In the genomic region with DNA sequence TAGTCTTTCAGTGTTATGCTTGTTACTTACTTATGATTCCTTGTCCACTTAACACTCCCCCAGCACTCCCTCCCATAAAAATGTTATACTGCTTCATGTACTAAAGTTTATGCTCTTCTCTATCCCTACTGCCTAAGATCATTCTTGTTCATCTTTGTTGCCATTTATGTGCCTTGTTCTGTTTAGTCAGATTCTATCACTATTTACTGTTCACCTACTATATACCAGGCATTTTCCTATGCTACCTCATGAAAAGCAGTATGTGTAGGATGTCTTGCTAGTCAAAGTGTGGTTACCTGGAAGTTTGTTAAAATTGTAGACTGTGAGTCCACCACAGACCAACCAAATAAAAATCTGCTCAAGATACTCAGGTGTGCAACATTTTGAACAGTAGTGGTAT, we compare ENCODE assay signal across 30 cellular contexts.
"Had no signal": no experiment of that assay in that cellular context is flagged by ENCODE, and none has a peak within 500 bp of the region (broad histone marks: within the 10 kb centered on the region; RNA-seq: fewer than 3 reads in every experiment).

No MANE protein-coding gene starts in this region.

- H3K9me3 ChIP-seq: gastrocnemius medialis, psoas muscle, tibial nerve had no signal

- H3K4me1 Mint-ChIP-seq: neural progenitor cell had no signal

- H3K4me3 ChIP-seq: coronary artery, dorsolateral prefrontal cortex, gastrocnemius medialis, hepatocyte, left ventricle myocardium inferior, lung, neural progenitor cell, psoas muscle, smooth muscle cell, tibial nerve had no signal

- H3K27ac Mint-ChIP-seq: natural killer cell; neural progenitor cell; stimulated activated memory B cell treated with anti-CD40 and anti-IgM and Interleukin-4, amounts not matched to agents 10 μg/mL and 1 μg/mL and 100 μg/mL, for 72 hours had no signal

- H3K4me3 Mint-ChIP-seq: activated naive CD8-positive, alpha-beta T cell treated with anti-CD3 and anti-CD28 coated beads, Interleukin-2, amount 10 ng/mL, durations not matched to agents 7 days and 5 days; natural killer cell; neural progenitor cell; stimulated activated memory B cell treated with anti-CD40 and anti-IgM and Interleukin-4, amounts not matched to agents 10 μg/mL and 1 μg/mL and 100 μg/mL, for 72 hours; T-helper 17 cell had no signal

- H3K4me1 ChIP-seq: gastrocnemius medialis, left ventricle myocardium inferior, neural progenitor cell, psoas muscle had no signal

- ATAC-seq: activated CD4-positive, CD25-positive, alpha-beta regulatory T cell treated with anti-CD3 and anti-CD28 coated beads, Interleukin-2, amount 50 U/mL, for 24 hours; gastrocnemius medialis; natural killer cell; psoas muscle; stimulated activated memory B cell treated with anti-CD40 and anti-IgM and Interleukin-4, amounts not matched to agents 10 μg/mL and 1 μg/mL and 100 μg/mL, for 72 hours; T-helper 17 cell had no signal

- H3K27me3 ChIP-seq: brain microvascular endothelial cell, dorsolateral prefrontal cortex, gastrocnemius medialis, hepatocyte, neural progenitor cell, tibial nerve had no signal

- H3K27ac ChIP-seq: brain microvascular endothelial cell, coronary artery, dorsolateral prefrontal cortex, gastrocnemius medialis, hepatocyte, left ventricle myocardium inferior, parathyroid adenoma, psoas muscle, tibial nerve, WERI-Rb-1 had no signal

- H3K27me3 Mint-ChIP-seq: activated naive CD8-positive, alpha-beta T cell treated with anti-CD3 and anti-CD28 coated beads, Interleukin-2, amount 10 ng/mL, durations not matched to agents 7 days and 5 days; stimulated activated memory B cell treated with anti-CD40 and anti-IgM and Interleukin-4, amounts not matched to agents 10 μg/mL and 1 μg/mL and 100 μg/mL, for 72 hours; T-helper 17 cell had no signal

- H3K9me3 Mint-ChIP-seq: activated naive CD8-positive, alpha-beta T cell treated with anti-CD3 and anti-CD28 coated beads, Interleukin-2, amount 10 ng/mL, durations not matched to agents 7 days and 5 days; natural killer cell; stimulated activated memory B cell treated with anti-CD40 and anti-IgM and Interleukin-4, amounts not matched to agents 10 μg/mL and 1 μg/mL and 100 μg/mL, for 72 hours had no signal

- DNase-seq: activated CD8-positive, alpha-beta memory T cell treated with anti-CD3 and anti-CD28 coated beads, Interleukin-2, amount 50 U/mL, for 48 hours; activated gamma-delta T cell; activated naive CD8-positive, alpha-beta T cell treated with anti-CD3 and anti-CD28 coated beads, Interleukin-2, amount 10 ng/mL, durations not matched to agents 7 days and 5 days; amniotic stem cell; brain microvascular endothelial cell; dorsolateral prefrontal cortex; effector memory CD4-positive, alpha-beta T cell; gastrocnemius medialis; glutamatergic neuron; islet precursor cell; left ventricle myocardium inferior; mesendoderm; natural killer cell; occipital lobe; psoas muscle; stimulated activated CD4-positive, alpha-beta T cell treated with anti-CD3 and anti-CD28 coated beads, Interleukin-1b, Interleukin-23, amount 100 ng/mL, for 48 hours; stimulated activated CD4-positive, alpha-beta T cell treated with anti-CD3 and anti-CD28 coated beads, Interleukin-4, amount 100 ng/mL, for 4 hours; stimulated activated CD8-positive, alpha-beta memory T cell treated with anti-CD3 and anti-CD28 coated beads, Interleukin-4, amount 100 ng/mL, for 48 hours; T-helper 17 cell; T1000; WERI-Rb-1 had no signal
